In genomic region chr4:123856689-123857545, GRCh38 we compare ENCODE assay signal across 1 cellular context.
TF ChIP-seq lines count a peak whose summit lies in the region.

No MANE protein-coding gene starts in this region.

TF ChIP-seq in HepG2, 621 proteins besides CTCF, POLR2A, EP300 and RAD21 (continued from another document and continues in another):
- no peak for TF ChIP-seq SRF (IDR thresholded peaks at IDR 0.05; ENCODE audit: low read depth, low read length)
- TF ChIP-seq ZNF639 (CRISPR knock-in tag; conservative IDR thresholded peaks at IDR 0.05), result no peak
- TF ChIP-seq ZNF891 (CRISPR knock-in tag; IDR thresholded peaks at IDR 0.05), result no peak
- no peak for TF ChIP-seq ATF5 (CRISPR knock-in tag; IDR thresholded peaks at IDR 0.05; ENCODE audit: low read depth)
- TF ChIP-seq ZNF816 (CRISPR knock-in tag; IDR thresholded peaks at IDR 0.05; ENCODE audit: borderline replicate concordance), result no peak; the same call in 1 of the 2 replicates
- no peak for TF ChIP-seq ZNF468 (CRISPR knock-in tag; IDR thresholded peaks at IDR 0.05)
- TF ChIP-seq ZMYM4 (CRISPR knock-in tag; IDR thresholded peaks at IDR 0.05), result peak; percentile 94
- no peak; the same call in 1 of the 2 replicates for TF ChIP-seq TOE1 (CRISPR knock-in tag; IDR thresholded peaks at IDR 0.05)
- TF ChIP-seq LRRFIP1 (CRISPR knock-in tag; conservative IDR thresholded peaks at IDR 0.05), result no peak
- TF ChIP-seq ATF7 (IDR thresholded peaks at IDR 0.05), result no peak
- TF ChIP-seq ATF7 (CRISPR knock-in tag; IDR thresholded peaks at IDR 0.05), result no peak
- TF ChIP-seq ARNTL (CRISPR knock-in tag; IDR thresholded peaks at IDR 0.05), result 0 out of 2 replicates have a peak, but pooled peaks have one; percentile 36
- peak; percentile 59 for TF ChIP-seq ATF1 (CRISPR knock-in tag; IDR thresholded peaks at IDR 0.05)
- no peak for TF ChIP-seq TEF (CRISPR knock-in tag; IDR thresholded peaks at IDR 0.05)
- TF ChIP-seq ZNF850 (CRISPR knock-in tag; conservative IDR thresholded peaks at IDR 0.05), result no peak
- TF ChIP-seq DBP (CRISPR knock-in tag; IDR thresholded peaks at IDR 0.05; ENCODE audit: not compliant biosample characterization), result no peak
- TF ChIP-seq SMYD3 (CRISPR knock-in tag; IDR thresholded peaks at IDR 0.05), result no peak
- no peak for TF ChIP-seq PCBP2 (optimal IDR thresholded peaks at IDR 0.05; ENCODE audit: low read depth, low read length, poor library complexity, severe bottlenecking)
- TF ChIP-seq ZNF513 (CRISPR knock-in tag; conservative IDR thresholded peaks at IDR 0.05), result no peak
- TF ChIP-seq ZNF510 (CRISPR knock-in tag; IDR thresholded peaks at IDR 0.05; ENCODE audit: low read depth), result no peak
- no peak for TF ChIP-seq ZNF761 (CRISPR knock-in tag; conservative IDR thresholded peaks at IDR 0.05)
- TF ChIP-seq MIXL1 (CRISPR knock-in tag; IDR thresholded peaks at IDR 0.05), result peak; percentile 85
- TF ChIP-seq PPARG (CRISPR knock-in tag; conservative IDR thresholded peaks at IDR 0.05), result peak; percentile 86; the same call in 1 of the 2 replicates
- no peak for TF ChIP-seq HES4 (CRISPR knock-in tag; IDR thresholded peaks at IDR 0.05; ENCODE audit: borderline replicate concordance)
- TF ChIP-seq ZFP90 (CRISPR knock-in tag; IDR thresholded peaks at IDR 0.05; ENCODE audit: borderline replicate concordance), result no peak; the same call in 1 of the 2 replicates
- TF ChIP-seq SMC3 (IDR thresholded peaks at IDR 0.05; ENCODE audit: low read length), result no peak; the same call in 1 of the 2 replicates
- no peak for TF ChIP-seq USF2 (IDR thresholded peaks at IDR 0.05; ENCODE audit: low read depth, low read length)
- TF ChIP-seq USF2 (CRISPR knock-in tag; IDR thresholded peaks at IDR 0.05; ENCODE audit: borderline replicate concordance), result no peak
- no peak for TF ChIP-seq TOPORS (CRISPR knock-in tag; IDR thresholded peaks at IDR 0.05)
- TF ChIP-seq STAG1 (CRISPR knock-in tag; IDR thresholded peaks at IDR 0.05), result peak; percentile 32
- TF ChIP-seq ZBTB49 (CRISPR knock-in tag; IDR thresholded peaks at IDR 0.05; ENCODE audit: borderline replicate concordance), result no peak
- TF ChIP-seq TP53 (CRISPR knock-in tag; conservative IDR thresholded peaks at IDR 0.05), result no peak
- TF ChIP-seq ZNF546 (CRISPR knock-in tag; conservative IDR thresholded peaks at IDR 0.05), result no peak
- no peak for TF ChIP-seq ATF6 (CRISPR knock-in tag; conservative IDR thresholded peaks at IDR 0.05)
- no peak for TF ChIP-seq SCMH1 (CRISPR knock-in tag; IDR thresholded peaks at IDR 0.05; ENCODE audit: borderline replicate concordance)
- TF ChIP-seq NFAT5 (CRISPR knock-in tag; IDR thresholded peaks at IDR 0.05), result no peak
- peak; percentile 78 for TF ChIP-seq ATF2 (CRISPR knock-in tag; IDR thresholded peaks at IDR 0.05)
- TF ChIP-seq FOXJ3 (CRISPR knock-in tag; IDR thresholded peaks at IDR 0.05; ENCODE audit: borderline replicate concordance), result peak; percentile 81; the same call in 1 of the 2 replicates
- TF ChIP-seq HMG20A (CRISPR knock-in tag; IDR thresholded peaks at IDR 0.05; ENCODE audit: borderline replicate concordance), result peak; percentile 44; the same call in 1 of the 2 replicates
